ENCODE assay signal across 12 cellular contexts in genomic region chr4:109576462-109576861, GRCh38. TPM values are rescaled to one million over a fixed set of nuclear protein-coding genes. Genes with fewer than 3 reads are reported as not detected.
DNase-seq lines count a peak whose midpoint lies in the region; ATAC-seq and TF ChIP-seq lines count a peak whose summit lies in the region.
"Had no signal": no experiment of that assay in that cellular context is flagged by ENCODE, and none has a peak within 500 bp of the region (broad histone marks: within the 10 kb centered on the region; RNA-seq: fewer than 3 reads in every experiment).

No MANE protein-coding gene starts in this region.

- DNase-seq in A172 (ENCODE audit: low spot score) (peak; percentile 53), Daoy (ENCODE audit: low read depth) (peak; percentile 56), NCI-H82 (lab: John Stamatoyannopoulos, UW) (peak; percentile 71), endothelial cell (ENCODE audit: low spot score) (no peak), BE2C (no peak), ureter (ENCODE audit: low spot score) (no peak)
- DNase-seq: activated CD4-positive, alpha-beta T cell treated with anti-CD3 and anti-CD28 coated beads, Interleukin-2, amount 50 U/mL, for 4 hours; CD8-positive, alpha-beta memory T cell; stimulated activated naive B cell treated with anti-CD40 and anti-IgM and Interleukin-4, amounts not matched to agents 10 μg/mL and 1 μg/mL and 100 μg/mL, for 72 hours had no signal

- peaks cover 3% of the 10 kb centered on the region for H3K27me3 Mint-ChIP-seq in endothelial cell (ENCODE audit: unreplicated experiment)
- H3K27me3 Mint-ChIP-seq: CD8-positive, alpha-beta memory T cell; stimulated activated naive B cell treated with anti-CD40 and anti-IgM and Interleukin-4, amounts not matched to agents 10 μg/mL and 1 μg/mL and 100 μg/mL, for 72 hours had no signal

- ATAC-seq in HG02763 (IDR thresholded peaks at IDR 0.05; ENCODE audit: unreplicated experiment), result no peak
- no peak for ATAC-seq in HG02588 (IDR thresholded peaks at IDR 0.05; ENCODE audit: unreplicated experiment)
- ATAC-seq: stimulated activated naive B cell treated with anti-CD40 and anti-IgM and Interleukin-4, amounts not matched to agents 10 μg/mL and 1 μg/mL and 100 μg/mL, for 72 hours had no signal

- no peak overlapping the region for H3K4me3 Mint-ChIP-seq in endothelial cell (ENCODE audit: unreplicated experiment)
- H3K4me3 Mint-ChIP-seq: stimulated activated naive B cell treated with anti-CD40 and anti-IgM and Interleukin-4, amounts not matched to agents 10 μg/mL and 1 μg/mL and 100 μg/mL, for 72 hours had no signal

- H3K36me3 Mint-ChIP-seq in endothelial cell (ENCODE audit: low read depth, unreplicated experiment), result peaks cover 7% of the 10 kb centered on the region

- TF ChIP-seq CTCF in endothelial cell (IDR thresholded peaks at IDR 0.05; ENCODE audit: unreplicated experiment), result no peak
- no peak for TF ChIP-seq CTCF in BE2C (IDR thresholded peaks at IDR 0.05; ENCODE audit: low read depth, low read length)

- H3K27ac Mint-ChIP-seq in endothelial cell (ENCODE audit: unreplicated experiment), result peak overlapping the region; percentile 94
- H3K27ac Mint-ChIP-seq: stimulated activated naive B cell treated with anti-CD40 and anti-IgM and Interleukin-4, amounts not matched to agents 10 μg/mL and 1 μg/mL and 100 μg/mL, for 72 hours had no signal

- no peaks in the 10 kb centered on the region for H3K36me3 ChIP-seq in BE2C

- no peaks in the 10 kb centered on the region for H3K27me3 ChIP-seq in BE2C

- H3K4me1 Mint-ChIP-seq in endothelial cell (ENCODE audit: unreplicated experiment), result peaks cover 30% of the 10 kb centered on the region

- H3K4me1 ChIP-seq in BE2C, result no peaks in the 10 kb centered on the region; the same call in 1 of the 2 replicates

- no peak overlapping the region for H3K4me3 ChIP-seq in BE2C (ENCODE audit: low read depth, low read length)
- H3K4me3 ChIP-seq: skin epidermis had no signal

- H3K9me3 Mint-ChIP-seq in endothelial cell (ENCODE audit: unreplicated experiment), result no peaks in the 10 kb centered on the region
- H3K9me3 Mint-ChIP-seq: stimulated activated naive B cell treated with anti-CD40 and anti-IgM and Interleukin-4, amounts not matched to agents 10 μg/mL and 1 μg/mL and 100 μg/mL, for 72 hours had no signal

- no peaks in the 10 kb centered on the region for H3K9me3 ChIP-seq in BE2C

RNA-seq across cellular contexts. Expression of gene MCUB, which starts 16.4 kb away (rescaled TPM):
- total RNA-seq in A172 (2014; rRNA removed; shearing (Covaris generic)), result 103 and 152 TPM in 2 replicates
- total RNA-seq in Daoy (2014; rRNA removed; shearing (Covaris generic)), result 12.5 and 49.1 TPM in 2 replicates
- total RNA-seq in endothelial cell (ENCODE audit: unreplicated experiment), result 44.9 TPM
- polyA plus RNA-seq in BE2C (2012; ENCODE audit: insufficient read depth, insufficient read length, low read depth), result not detected
- total RNA-seq in ureter, result 9.0 TPM

Comparison
In these comparisons a context has a peak if more than half of its experiments do, and no peak if none do; other contexts are left out.
1. DNase-seq: peak in A172 (single experiment), Daoy (single experiment) and NCI-H82 (single experiment); none in endothelial cell (single experiment), BE2C (single experiment) and ureter (single experiment).